20 cellular contexts compared by ENCODE assay signal in genomic region chr4:105345838-105346237, GRCh38.
"Had no signal": no experiment of that assay in that cellular context is flagged by ENCODE, and none has a peak within 500 bp of the region (broad histone marks: within the 10 kb centered on the region; RNA-seq: fewer than 3 reads in every experiment).

No MANE protein-coding gene starts in this region.

- H3K4me2 ChIP-seq: SK-N-SH had no signal

- ATAC-seq: Panc1 had no signal

- H3K27ac ChIP-seq: RWPE1 had no signal

- DNase-seq: IMR-90, Karpas-422, KG1, MG63, NCI-H1092, NCI-H1105 treated with DMSO at 0.1 percent for 48 hours, NCI-H1417 treated with DMSO at 0.1 percent for 48 hours, NCI-H146, NCI-H1694 treated with DMSO at 0.1 percent for 48 hours, NCI-H1930, NCI-H2081, NCI-H2107, NCI-H2227 treated with DMSO at 0.1 percent for 48 hours, NCI-H524, NCI-H69, NCI-H774, SHP77, SK-N-SH had no signal

- H3K36me3 ChIP-seq: MG63 had no signal

- H3K9ac ChIP-seq: SK-N-SH had no signal

- H3K9me3 ChIP-seq: MG63, SK-N-SH had no signal

- H3K27me3 ChIP-seq: MG63 had no signal

- H3K9me2 ChIP-seq: SK-N-SH had no signal

- H3K4me3 ChIP-seq: MG63 had no signal
